ENCODE assay signal across 18 cellular contexts in genomic region chr6:4607793-4608192, GRCh38.
A peak's percentile ranks its signal among the peaks of the same experiment; 100 is the strongest.
DNase-seq lines count a peak whose midpoint lies in the region; ATAC-seq and TF ChIP-seq lines count a peak whose summit lies in the region.
"Had no signal": no experiment of that assay in that cellular context is flagged by ENCODE, and none has a peak within 500 bp of the region (broad histone marks: within the 10 kb centered on the region; RNA-seq: fewer than 3 reads in every experiment).

No MANE protein-coding gene starts in this region.

- peaks cover 8% of the 10 kb centered on the region for H3K27me3 Mint-ChIP-seq in activated T-cell treated with anti-CD3 and anti-CD28 coated beads, Interleukin-2, amount 50 U/mL, for 24 hours

- ATAC-seq in HCT116 (no peak), left colon (peak; percentile 9), GM19351 (IDR thresholded peaks at IDR 0.05; ENCODE audit: unreplicated experiment) (no peak), Right ventricle myocardium superior (ENCODE audit: poor library complexity) (no peak)

- H3K27ac Mint-ChIP-seq in activated T-cell treated with anti-CD3 and anti-CD28 coated beads, Interleukin-2, amount 50 U/mL, for 24 hours = no peak overlapping the region
- H3K27ac Mint-ChIP-seq: memory B cell had no signal

- WGBS in adrenal gland, 4 donors = 63 to 74% (median 71%) methylated on average over 6 of the region's 6 CpGs
- 54 to 75% (median 69%) methylated on average over 6 of the region's 6 CpGs for WGBS in stomach, 5 donors

- TF ChIP-seq POLR2A in HCT116 (IDR thresholded peaks at IDR 0.05; ENCODE audit: borderline replicate concordance, extremely low read depth, insufficient read depth, insufficient read length) (no peak), adrenal gland (IDR thresholded peaks at IDR 0.05) (no peak), stomach (IDR thresholded peaks at IDR 0.05) (no peak)

- no peak overlapping the region for H3K9ac ChIP-seq in HCT116 (ENCODE audit: low read length)
- H3K9ac ChIP-seq: parathyroid adenoma had no signal

- POLR2A ChIA-PET in HCT116 (lab: Charles Lee) = no interaction called here

- RAD21 ChIA-PET in HCT116 (lab: Charles Lee; ENCODE audit: low non-redundant PET in 1 of 2, low total read pairs in 2 of 2, uncharacterized antibody in 2 of 2, unreplicated experiment in 2 of 2) = no interaction called here

- DNase-seq in HCT116 (ENCODE audit: low read depth, low spot score) = no peak
- DNase-seq in adrenal gland = no peak
- DNase-seq in left colon = no peak
- DNase-seq in stomach = no peak
- no peak for DNase-seq in NCI-H446 (lab: John Stamatoyannopoulos, UW)
- DNase-seq in activated T-cell treated with anti-CD3 and anti-CD28 coated beads, Interleukin-2, amount 50 U/mL, for 24 hours = no peak
- no peak for DNase-seq in Right ventricle myocardium superior
- DNase-seq: activated CD8-positive, alpha-beta memory T cell treated with anti-CD3 and anti-CD28 coated beads for 24 hours; activated naive CD4-positive, alpha-beta T cell treated with Interleukin-2 at 50 U/mL for 16 hours; GF-D8; KBM-7; NCI-H1436; NCI-H526 treated with DMSO at 0.1 percent for 48 hours; SIG-M5 had no signal

- H3K9me3 ChIP-seq in HCT116 (ENCODE audit: control insufficient read depth in 1 of 2, insufficient read depth in 1 of 2, low read depth in 1 of 2, low read length in 2 of 2) (no peaks in the 10 kb centered on the region), adrenal gland (replicated peaks in 1 of 3) (no peaks in the 10 kb centered on the region), stomach (no peaks in the 10 kb centered on the region)

- H3K4me1 ChIP-seq in HCT116 (ENCODE audit: control insufficient read depth in 1 of 2, insufficient read depth in 2 of 2, low read length in 2 of 2) (peaks cover 15 to 29% of the 10 kb centered on the region in 2 experiments; a peak in 3 of 4 replicates), adrenal gland (replicated peaks in 1 of 2) (peaks cover 8 to 21% of the 10 kb centered on the region in 2 donors), stomach (peaks cover 2 to 44% (median 18%) of the 10 kb centered on the region in 4 donors)
- H3K4me1 ChIP-seq: parathyroid adenoma had no signal

- H3K4me2 ChIP-seq in HCT116 (ENCODE audit: low read length) = peak overlapping the region; percentile 83

- no peaks in the 10 kb centered on the region for H3K79me2 ChIP-seq in HCT116 (ENCODE audit: insufficient read depth, low read length)
- H3K79me2 ChIP-seq: parathyroid adenoma had no signal

- CTCF ChIA-PET in HCT116 (lab: Charles Lee) = no interaction called here

- H3K27me3 ChIP-seq in HCT116 (ENCODE audit: insufficient read depth, low read length) (peaks cover 19% of the 10 kb centered on the region; the same call in 1 of the 2 replicates), adrenal gland (no peaks in the 10 kb centered on the region), stomach (no peaks in the 10 kb centered on the region)

- H3K36me3 ChIP-seq in HCT116 (ENCODE audit: control insufficient read depth in 1 of 2, insufficient read depth in 2 of 2, low read length in 2 of 2) (no peaks in the 10 kb centered on the region), adrenal gland (replicated peaks in 1 of 2) (no peaks in the 10 kb centered on the region), stomach (no peaks in the 10 kb centered on the region)

- H3K9me2 ChIP-seq in HCT116 (ENCODE audit: insufficient read depth) = no peaks in the 10 kb centered on the region

- no peaks in the 10 kb centered on the region for H4K20me1 ChIP-seq in HCT116 (ENCODE audit: insufficient read depth)

- peak overlapping the region in 1 of 2 experiments; percentile 47; a peak in 2 of 4 replicates for H3K4me3 ChIP-seq in HCT116 (replicated peaks in 1 of 2; ENCODE audit: low read depth in 1 of 2, low read length in 2 of 2)
- H3K4me3 ChIP-seq in adrenal gland = no peak overlapping the region
- H3K4me3 ChIP-seq in stomach = no peak overlapping the region

- TF ChIP-seq CTCF in HCT116 (IDR thresholded peaks at IDR 0.05 in 2 of 3, conservative IDR thresholded peaks at IDR 0.05 in 1 of 3; ENCODE audit: borderline replicate concordance in 1 of 3, insufficient read depth in 1 of 3, low read depth in 2 of 3, low read length in 2 of 3) = no peak
- no peak for TF ChIP-seq CTCF in adrenal gland (IDR thresholded peaks at IDR 0.05)
- no peak for TF ChIP-seq CTCF in stomach (IDR thresholded peaks at IDR 0.05)

- H3K36me3 Mint-ChIP-seq in activated T-cell treated with anti-CD3 and anti-CD28 coated beads, Interleukin-2, amount 50 U/mL, for 24 hours (ENCODE audit: low read depth) = no peaks in the 10 kb centered on the region
- H3K36me3 Mint-ChIP-seq: CD14-positive monocyte, memory B cell had no signal

- no peak for TF ChIP-seq RAD21 in HCT116 (IDR thresholded peaks at IDR 0.05; ENCODE audit: low read depth)

- H3K4me1 Mint-ChIP-seq in activated T-cell treated with anti-CD3 and anti-CD28 coated beads, Interleukin-2, amount 50 U/mL, for 24 hours (ENCODE audit: low read depth) = peaks cover 7% of the 10 kb centered on the region

- H3K4me3 Mint-ChIP-seq in activated T-cell treated with anti-CD3 and anti-CD28 coated beads, Interleukin-2, amount 50 U/mL, for 24 hours = no peak overlapping the region
- H3K4me3 Mint-ChIP-seq: CD14-positive monocyte, memory B cell had no signal

- intact Hi-C loops in HCT116 (cut with micrococcal nuclease) = no loop called here
- intact Hi-C loops in adrenal gland (cut with DNase I) = no loop called here
- intact Hi-C loops in left colon (cut with DNase I, micrococcal nuclease) = no loop called here
- intact Hi-C loops in stomach (cut with DNase I; ENCODE audit: low total_unique reads) = no loop called here
- intact Hi-C loops in Right ventricle myocardium superior (cut with DNase I) = no loop called here

- H3K27ac ChIP-seq in HCT116 (ENCODE audit: low read depth, low read length) (no peak overlapping the region), adrenal gland (peak overlapping the region in 4 of 5 donors; percentile 24 to 67 (median 58)), stomach (peak overlapping the region in 3 of 5 donors; percentile 5 to 33 (median 26))
- H3K27ac ChIP-seq: parathyroid adenoma had no signal

- no peak for TF ChIP-seq EP300 in stomach (IDR thresholded peaks at IDR 0.05)

- no TSS peak for BruUV-seq in HCT116 (replicated peaks; lab: Mats Ljungman, UMichigan)

- H2AFZ ChIP-seq in HCT116 (ENCODE audit: low read depth, low read length, poor library complexity, severe bottlenecking) = peak overlapping the region; percentile 82
- H2AFZ ChIP-seq: parathyroid adenoma had no signal

- H3K9me3 Mint-ChIP-seq in activated T-cell treated with anti-CD3 and anti-CD28 coated beads, Interleukin-2, amount 50 U/mL, for 24 hours = no peaks in the 10 kb centered on the region
- H3K9me3 Mint-ChIP-seq: memory B cell had no signal

TF ChIP-seq in HCT116, 20 proteins besides CTCF, POLR2A, EP300 and RAD21:
- TF ChIP-seq CEBPB (IDR thresholded peaks at IDR 0.05; ENCODE audit: low read depth) (0 out of 2 replicates have a peak, but pooled peaks have one; percentile 0), SIN3A (IDR thresholded peaks at IDR 0.05; ENCODE audit: low read depth) (no peak), POLR2AphosphoS5 (IDR thresholded peaks at IDR 0.05; ENCODE audit: low read depth, low read length) (no peak), EZH2 (IDR thresholded peaks at IDR 0.05) (no peak)
- TF ChIP-seq, protein P1, sequence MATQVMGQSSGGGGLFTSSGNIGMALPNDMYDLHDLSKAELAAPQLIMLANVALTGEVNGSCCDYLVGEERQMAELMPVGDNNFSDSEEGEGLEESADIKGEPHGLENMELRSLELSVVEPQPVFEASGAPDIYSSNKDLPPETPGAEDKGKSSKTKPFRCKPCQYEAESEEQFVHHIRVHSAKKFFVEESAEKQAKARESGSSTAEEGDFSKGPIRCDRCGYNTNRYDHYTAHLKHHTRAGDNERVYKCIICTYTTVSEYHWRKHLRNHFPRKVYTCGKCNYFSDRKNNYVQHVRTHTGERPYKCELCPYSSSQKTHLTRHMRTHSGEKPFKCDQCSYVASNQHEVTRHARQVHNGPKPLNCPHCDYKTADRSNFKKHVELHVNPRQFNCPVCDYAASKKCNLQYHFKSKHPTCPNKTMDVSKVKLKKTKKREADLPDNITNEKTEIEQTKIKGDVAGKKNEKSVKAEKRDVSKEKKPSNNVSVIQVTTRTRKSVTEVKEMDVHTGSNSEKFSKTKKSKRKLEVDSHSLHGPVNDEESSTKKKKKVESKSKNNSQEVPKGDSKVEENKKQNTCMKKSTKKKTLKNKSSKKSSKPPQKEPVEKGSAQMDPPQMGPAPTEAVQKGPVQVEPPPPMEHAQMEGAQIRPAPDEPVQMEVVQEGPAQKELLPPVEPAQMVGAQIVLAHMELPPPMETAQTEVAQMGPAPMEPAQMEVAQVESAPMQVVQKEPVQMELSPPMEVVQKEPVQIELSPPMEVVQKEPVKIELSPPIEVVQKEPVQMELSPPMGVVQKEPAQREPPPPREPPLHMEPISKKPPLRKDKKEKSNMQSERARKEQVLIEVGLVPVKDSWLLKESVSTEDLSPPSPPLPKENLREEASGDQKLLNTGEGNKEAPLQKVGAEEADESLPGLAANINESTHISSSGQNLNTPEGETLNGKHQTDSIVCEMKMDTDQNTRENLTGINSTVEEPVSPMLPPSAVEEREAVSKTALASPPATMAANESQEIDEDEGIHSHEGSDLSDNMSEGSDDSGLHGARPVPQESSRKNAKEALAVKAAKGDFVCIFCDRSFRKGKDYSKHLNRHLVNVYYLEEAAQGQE (IDR thresholded peaks at IDR 0.05; ENCODE audit: low read depth) = no peak
